19 cellular contexts compared by ENCODE assay signal in the genomic region with DNA sequence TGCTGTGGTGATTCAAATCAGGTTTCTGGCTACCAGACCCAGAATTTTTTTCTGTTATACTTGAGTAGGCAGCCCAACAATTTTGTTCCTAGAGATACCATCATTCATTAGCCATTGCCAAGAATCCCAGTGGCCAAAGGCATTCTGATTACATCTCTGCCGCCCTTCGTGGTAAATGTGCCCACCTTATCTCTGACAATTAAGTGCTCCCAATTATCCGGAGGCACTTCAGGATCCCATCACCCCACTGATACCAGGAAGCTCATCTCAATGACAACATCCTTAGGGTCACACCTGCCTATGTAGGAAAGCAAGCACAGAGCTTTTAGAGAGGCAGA. TPM values are rescaled to one million over a fixed set of nuclear protein-coding genes. Genes with fewer than 3 reads are reported as not detected.
DNase-seq lines count a peak whose midpoint lies in the region; ATAC-seq, FAIRE-seq and TF ChIP-seq lines count a peak whose summit lies in the region.
"Had no signal": no experiment of that assay in that cellular context is flagged by ENCODE, and none has a peak within 500 bp of the region (broad histone marks: within the 10 kb centered on the region; RNA-seq: fewer than 3 reads in every experiment).

No MANE protein-coding gene starts in this region.

- H3K9me3 ChIP-seq in IMR-90 (ENCODE audit: control insufficient read depth, insufficient read depth, low read length) (no peaks in the 10 kb centered on the region), astrocyte (ENCODE audit: insufficient read depth, low read depth, low read length) (no peaks in the 10 kb centered on the region), subcutaneous abdominal adipose tissue (ENCODE audit: control insufficient read depth in 5 of 5, low read length in 5 of 5) (no peaks in the 10 kb centered on the region), neural progenitor cell (ENCODE audit: low read depth) (no peaks in the 10 kb centered on the region)
- H3K9me3 ChIP-seq: sigmoid colon, stomach had no signal

- H3K27me3 Mint-ChIP-seq in astrocyte (ENCODE audit: low read depth, unreplicated experiment) (no peaks in the 10 kb centered on the region), neural progenitor cell (ENCODE audit: insufficient read depth, low read depth) (peaks cover 2% of the 10 kb centered on the region)
- H3K27me3 Mint-ChIP-seq: activated naive CD8-positive, alpha-beta T cell treated with anti-CD3 and anti-CD28 coated beads, Interleukin-2, amount 10 ng/mL, durations not matched to agents 7 days and 5 days; naive B cell; T-cell; type B pancreatic cell had no signal

- H3K14ac ChIP-seq in IMR-90 (replicated peaks; ENCODE audit: low read depth, low read length): 0 out of 2 replicates have a peak overlapping the region, but pooled peaks have one; percentile 11

- H3K36me3 ChIP-seq in IMR-90 (ENCODE audit: control insufficient read depth, insufficient read depth, low read length) (no peaks in the 10 kb centered on the region), astrocyte (ENCODE audit: insufficient read depth, low read length) (no peaks in the 10 kb centered on the region), subcutaneous abdominal adipose tissue (ENCODE audit: control insufficient read depth in 5 of 5, insufficient read depth in 5 of 5, low read length in 5 of 5) (peaks cover 0 to 5% (median 0%) of the 10 kb centered on the region in 5 donors), neural progenitor cell (no peaks in the 10 kb centered on the region)
- H3K36me3 ChIP-seq: sigmoid colon, stomach, WERI-Rb-1 had no signal

- intact Hi-C loops in IMR-90 (cut with micrococcal nuclease): loop anchor here (1.0 to 10.0 kb wide), 2 partner anchors 36 to 178 kb away; no protein-coding TSS in a partner anchor
- intact Hi-C loops in Right ventricle myocardium inferior (cut with DNase I): loop anchor here (2.0 kb wide), 1 partner anchor 36 kb away; no protein-coding TSS in a partner anchor

- no peaks in the 10 kb centered on the region for H3K36me3 Mint-ChIP-seq in astrocyte (ENCODE audit: low read depth, unreplicated experiment)
- H3K36me3 Mint-ChIP-seq in neural progenitor cell: peaks cover 6% of the 10 kb centered on the region
- H3K36me3 Mint-ChIP-seq: activated naive CD8-positive, alpha-beta T cell treated with anti-CD3 and anti-CD28 coated beads, Interleukin-2, amount 10 ng/mL, durations not matched to agents 7 days and 5 days; naive B cell; type B pancreatic cell had no signal

- no peaks in the 10 kb centered on the region for H4K20me1 ChIP-seq in IMR-90 (ENCODE audit: insufficient read depth, low read length)
- H4K20me1 ChIP-seq in astrocyte (ENCODE audit: insufficient read depth, low read length): peaks cover 7% of the 10 kb centered on the region
- H4K20me1 ChIP-seq in neural progenitor cell (ENCODE audit: low read depth): no peaks in the 10 kb centered on the region

- TF ChIP-seq CTCF in IMR-90 (conservative IDR thresholded peaks at IDR 0.05; ENCODE audit: low read depth, low read length): no peak
- TF ChIP-seq CTCF in astrocyte (IDR thresholded peaks at IDR 0.05; ENCODE audit: insufficient read depth, low read depth, low read length): no peak
- TF ChIP-seq CTCF in neural progenitor cell (IDR thresholded peaks at IDR 0.05): no peak

- peak overlapping the region; percentile 16; the same call in 1 of the 2 replicates for H2AK5ac ChIP-seq in IMR-90 (ENCODE audit: low read depth, low read length)

- CTCF ChIA-PET in IMR-90 (lab: Yijun Ruan, JAX): no interaction called here

- H2BK20ac ChIP-seq in IMR-90 (ENCODE audit: low read depth, low read length): no peak overlapping the region

- no CpG with 5 or more reads among the region's 3 CpGs for WGBS in IMR-90 (ENCODE audit: extremely low coverage in 2 of 2, insufficient read length in 1 of 2), 2 experiments

- H3K4me1 ChIP-seq in IMR-90 (ENCODE audit: control insufficient read depth, insufficient read depth, low read length) (no peaks in the 10 kb centered on the region), astrocyte (ENCODE audit: insufficient read depth, low read length) (peaks cover 16% of the 10 kb centered on the region), subcutaneous abdominal adipose tissue (ENCODE audit: control insufficient read depth in 5 of 5, insufficient read depth in 5 of 5, low read length in 5 of 5) (peaks cover 0 to 6% (median 3%) of the 10 kb centered on the region in 5 donors), neural progenitor cell (no peaks in the 10 kb centered on the region)

- DNase-seq in stimulated activated CD4-positive, alpha-beta T cell treated with anti-CD3 and anti-CD28 coated beads, Interleukin-15, amount 100 ng/mL, for 24 hours: peak; percentile 6
- DNase-seq in stimulated activated CD4-positive, alpha-beta T cell treated with anti-CD3 and anti-CD28 coated beads, Interleukin-2, amount 100 ng/mL, for 48 hours: no peak
- DNase-seq in IMR-90: no peak
- no peak for DNase-seq in astrocyte (ENCODE audit: low read depth)
- DNase-seq in neural progenitor cell (ENCODE audit: low spot score): no peak
- no peak for DNase-seq in Right ventricle myocardium inferior (ENCODE audit: missing footprints)
- DNase-seq: activated naive CD8-positive, alpha-beta T cell treated with anti-CD3 and anti-CD28 coated beads, Interleukin-2, amount 10 ng/mL, durations not matched to agents 7 days and 5 days; cortex of kidney; KBM-7; naive B cell; NCI-H524; sigmoid colon; stomach; WERI-Rb-1 had no signal

- no peak for TF ChIP-seq RAD21 in IMR-90 (IDR thresholded peaks at IDR 0.05; ENCODE audit: low read length)

- TF ChIP-seq POLR2A in IMR-90 (IDR thresholded peaks at IDR 0.05; ENCODE audit: low read depth, low read length): no peak

- H3K4ac ChIP-seq in IMR-90 (ENCODE audit: low read depth, low read length): no peak overlapping the region

- POLR2A ChIA-PET in IMR-90 (lab: Charles Lee; ENCODE audit: unreplicated experiment): no interaction called here

- no peak overlapping the region for H3K18ac ChIP-seq in IMR-90 (ENCODE audit: low read depth, low read length)

- no TSS peak for BruUV-seq in IMR-90 (replicated peaks; lab: Mats Ljungman, UMichigan)

- H2BK120ac ChIP-seq in IMR-90 (ENCODE audit: low read depth, low read length): no peak overlapping the region

- no peak overlapping the region for H2BK15ac ChIP-seq in IMR-90 (ENCODE audit: low read depth, low read length)

- no peak overlapping the region for H3K23ac ChIP-seq in IMR-90 (ENCODE audit: low read depth, low read length)

- no peak overlapping the region for H4K5ac ChIP-seq in IMR-90 (ENCODE audit: low read depth, low read length)

- no peaks in the 10 kb centered on the region for H3K27me3 ChIP-seq in IMR-90 (ENCODE audit: control insufficient read depth, insufficient read depth, low read length)
- no peaks in the 10 kb centered on the region for H3K27me3 ChIP-seq in astrocyte (ENCODE audit: insufficient read depth, low read length)
- no peaks in the 10 kb centered on the region for H3K27me3 ChIP-seq in subcutaneous abdominal adipose tissue (ENCODE audit: control insufficient read depth in 5 of 5, insufficient read depth in 4 of 5, low read length in 5 of 5)
- no peaks in the 10 kb centered on the region for H3K27me3 ChIP-seq in neural progenitor cell
- H3K27me3 ChIP-seq: sigmoid colon, stomach had no signal

- H3K27ac ChIP-seq in IMR-90 (ENCODE audit: insufficient read depth, low read length) (no peak overlapping the region), astrocyte (ENCODE audit: low read depth, low read length) (no peak overlapping the region), subcutaneous abdominal adipose tissue (ENCODE audit: low read depth, low read length) (peak overlapping the region; percentile 32), neural progenitor cell (no peak overlapping the region)
- H3K27ac ChIP-seq: parathyroid adenoma, WERI-Rb-1 had no signal

- H4K91ac ChIP-seq in IMR-90 (ENCODE audit: insufficient read depth, low read depth, low read length): no peak overlapping the region; the same call in 1 of the 2 replicates

- H3K9me3 Mint-ChIP-seq in astrocyte (ENCODE audit: unreplicated experiment) (peaks cover 2% of the 10 kb centered on the region), neural progenitor cell (peaks cover 9% of the 10 kb centered on the region)
- H3K9me3 Mint-ChIP-seq: activated naive CD8-positive, alpha-beta T cell treated with anti-CD3 and anti-CD28 coated beads, Interleukin-2, amount 10 ng/mL, durations not matched to agents 7 days and 5 days; naive B cell; T-cell; type B pancreatic cell had no signal

- H3K4me3 ChIP-seq in IMR-90 (ENCODE audit: insufficient read depth, low read depth, low read length): no peak overlapping the region
- no peak overlapping the region for H3K4me3 ChIP-seq in astrocyte (ENCODE audit: insufficient read depth, low read depth, low read length)
- H3K4me3 ChIP-seq in subcutaneous abdominal adipose tissue (ENCODE audit: low read depth in 1 of 5, low read length in 5 of 5): no peak overlapping the region
- no peak overlapping the region for H3K4me3 ChIP-seq in neural progenitor cell
- H3K4me3 ChIP-seq: sigmoid colon, stomach had no signal

- H3K79me2 ChIP-seq in astrocyte (ENCODE audit: insufficient read depth, low read length): no peaks in the 10 kb centered on the region
- H3K79me2 ChIP-seq in neural progenitor cell (ENCODE audit: low read depth): no peaks in the 10 kb centered on the region
- H3K79me2 ChIP-seq: parathyroid adenoma had no signal

- no peak overlapping the region for H3K4me2 ChIP-seq in IMR-90 (ENCODE audit: low read depth, low read length)
- H3K4me2 ChIP-seq in astrocyte (ENCODE audit: low read length): peak overlapping the region; percentile 29
- H3K4me2 ChIP-seq in neural progenitor cell: no peak overlapping the region

- no peaks in the 10 kb centered on the region for H3F3A ChIP-seq in neural progenitor cell (ENCODE audit: low read depth)

- no peaks in the 10 kb centered on the region; the same call in 1 of the 2 replicates for H3K9me1 ChIP-seq in IMR-90 (ENCODE audit: insufficient read depth, low read length)

- no peak overlapping the region for H2BK5ac ChIP-seq in IMR-90 (ENCODE audit: low read depth, low read length, poor library complexity, severe bottlenecking)

- H3K27ac Mint-ChIP-seq in astrocyte (ENCODE audit: unreplicated experiment) (no peak overlapping the region), neural progenitor cell (no peak overlapping the region)
- H3K27ac Mint-ChIP-seq: activated naive CD8-positive, alpha-beta T cell treated with anti-CD3 and anti-CD28 coated beads, Interleukin-2, amount 10 ng/mL, durations not matched to agents 7 days and 5 days had no signal

- no peak overlapping the region for H3K9ac ChIP-seq in IMR-90 (ENCODE audit: low read depth, low read length)
- H3K9ac ChIP-seq in astrocyte (ENCODE audit: low read length): peak overlapping the region; percentile 12
- no peak overlapping the region for H3K9ac ChIP-seq in subcutaneous abdominal adipose tissue (ENCODE audit: low read length in 5 of 5)
- H3K9ac ChIP-seq in neural progenitor cell: no peak overlapping the region
- H3K9ac ChIP-seq: parathyroid adenoma had no signal

- ATAC-seq in IMR-90 (ENCODE audit: low read depth) (no peak), Right ventricle myocardium inferior (no peak)

- H3K4me1 Mint-ChIP-seq in astrocyte (ENCODE audit: low read depth, unreplicated experiment) (peaks cover 7% of the 10 kb centered on the region), neural progenitor cell (peaks cover 14% of the 10 kb centered on the region)

- peak overlapping the region; percentile 55 for H2AFZ ChIP-seq in IMR-90 (replicated peaks; ENCODE audit: low read length, poor library complexity)
- H2AFZ ChIP-seq in astrocyte (ENCODE audit: low read depth, low read length): no peak overlapping the region
- no peak overlapping the region for H2AFZ ChIP-seq in neural progenitor cell (replicated peaks)
- H2AFZ ChIP-seq: parathyroid adenoma had no signal

- peak overlapping the region; percentile 81 for H2AK9ac ChIP-seq in IMR-90 (replicated peaks; ENCODE audit: low read depth, low read length, poor library complexity)

- no peaks in the 10 kb centered on the region for H3K79me1 ChIP-seq in IMR-90 (ENCODE audit: low read depth in 1 of 2, low read length in 2 of 2)

- dilution Hi-C loops in IMR-90 (cut with HindIII; ENCODE audit: low sequenced_read_pairs, unreplicated experiment): no loop called here

- no peak overlapping the region for H3K56ac ChIP-seq in IMR-90 (ENCODE audit: extremely low read depth, insufficient read depth, low read length)

- H3K4me3 Mint-ChIP-seq in astrocyte (ENCODE audit: unreplicated experiment): no peak overlapping the region
- no peak overlapping the region for H3K4me3 Mint-ChIP-seq in neural progenitor cell
- H3K4me3 Mint-ChIP-seq: activated naive CD8-positive, alpha-beta T cell treated with anti-CD3 and anti-CD28 coated beads, Interleukin-2, amount 10 ng/mL, durations not matched to agents 7 days and 5 days; T-cell; type B pancreatic cell had no signal

- in situ Hi-C loops in IMR-90 (cut with MboI; ENCODE audit: low sequenced_read_pairs): loop anchor here (5.0 kb wide), 1 partner anchor 40 kb away; no protein-coding TSS in a partner anchor

- H4K8ac ChIP-seq in IMR-90 (ENCODE audit: low read depth in 2 of 2, low read length in 2 of 2): no peak overlapping the region

- no peak for FAIRE-seq in astrocyte (lab: Jason Lieb, UNC)
- FAIRE-seq: frontal cortex had no signal

RNA-seq across cellular contexts. Expression of a gene that starts 43.2 kb away (rescaled TPM):
- total RNA-seq in IMR-90 (2012; rRNA removed): 804 and 1,064 TPM in 2 replicates
- 906 and 921 TPM in 2 replicates for polyA plus RNA-seq in IMR-90 (2012; rRNA removed)
- 346 and 851 TPM in 2 replicates for polyA plus RNA-seq in IMR-90 (2012; cell fraction: cytosol; rRNA removed)
- polyA plus RNA-seq in IMR-90 (2012; cell fraction: nucleus; rRNA removed; ENCODE audit: low replicate concordance): 30.5 and 351 TPM in 2 replicates
- total RNA-seq in astrocyte: 1,013 and 1,031 TPM in 2 replicates
- total RNA-seq in neural progenitor cell (ENCODE audit: low replicate concordance): 1,032 and 1,573 TPM in 2 replicates
- 718 TPM for total RNA-seq in Right ventricle myocardium inferior

RNA-seq across cellular contexts. Expression of a gene that starts 53.2 kb away (rescaled TPM):
- total RNA-seq in IMR-90 (2012; rRNA removed) (3.3 and 3.9 TPM in 2 replicates), astrocyte (6.5 and 6.7 TPM in 2 replicates), neural progenitor cell (ENCODE audit: low replicate concordance) (7.4 and 11.2 TPM in 2 replicates), Right ventricle myocardium inferior (9.8 TPM)
- polyA plus RNA-seq in IMR-90 (2012; rRNA removed): 3.1 and 3.3 TPM in 2 replicates
- 0.98 and 1.4 TPM in 2 replicates for polyA plus RNA-seq in IMR-90 (2012; cell fraction: cytosol; rRNA removed)
- polyA plus RNA-seq in IMR-90 (2012; cell fraction: nucleus; rRNA removed; ENCODE audit: low replicate concordance): 2.3 and 6.7 TPM in 2 replicates
